ENCODE assay signal across 19 cellular contexts in the genomic region with DNA sequence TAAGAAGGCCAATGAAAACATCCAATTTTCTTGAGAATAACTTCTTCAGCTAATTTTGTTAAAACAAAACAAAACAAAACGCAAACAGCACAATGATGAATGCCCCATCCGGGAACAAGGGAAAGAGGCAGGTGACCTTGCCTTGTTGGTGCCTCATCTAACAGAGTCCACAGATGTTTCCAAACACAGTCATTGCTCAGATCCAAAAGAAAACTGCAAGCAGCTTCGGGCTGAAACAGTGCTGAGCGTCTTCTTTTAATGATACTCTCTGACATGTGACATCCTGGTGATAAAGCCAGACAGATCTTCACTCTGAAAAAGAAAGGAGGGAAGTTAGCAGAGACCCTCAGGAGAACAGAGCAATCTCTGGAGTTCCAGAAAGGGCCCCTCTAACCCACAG. TPM values are rescaled to one million over a fixed set of nuclear protein-coding genes. Genes with fewer than 3 reads are reported as not detected.
DNase-seq lines count a peak whose midpoint lies in the region; ATAC-seq, FAIRE-seq and TF ChIP-seq lines count a peak whose summit lies in the region.
"Had no signal": no experiment of that assay in that cellular context is flagged by ENCODE, and none has a peak within 500 bp of the region (broad histone marks: within the 10 kb centered on the region; RNA-seq: fewer than 3 reads in every experiment).

No MANE protein-coding gene starts in this region.

- intact Hi-C loops in left ventricle myocardium inferior (cut with micrococcal nuclease): no loop called here
- intact Hi-C loops in gastrocnemius medialis (cut with DNase I; ENCODE audit: low total_unique reads): loop anchor here (2.0 kb wide), 1 partner anchor 39 kb away; no protein-coding TSS in a partner anchor

- in situ Hi-C loops in SK-MEL-5 (cut with HindIII; ENCODE audit: low pct_unique_long_range_greater_than_20kb, low sequenced_read_pairs) (no loop called here), gastrocnemius medialis (cut with MboI; ENCODE audit: low sequenced_read_pairs in 4 of 4) (no loop called here)

- no peaks in the 10 kb centered on the region for H3K9me3 ChIP-seq in left ventricle myocardium inferior (replicated peaks)
- H3K9me3 ChIP-seq in right atrium auricular region: no peaks in the 10 kb centered on the region
- H3K9me3 ChIP-seq in endodermal cell (ENCODE audit: control insufficient read depth, low read length): no peaks in the 10 kb centered on the region
- no peaks in the 10 kb centered on the region for H3K9me3 ChIP-seq in gastrocnemius medialis
- H3K9me3 ChIP-seq: BE2C had no signal

- no peak for FAIRE-seq in urothelium cell line (lab: Jason Lieb, UNC)
- FAIRE-seq: D721Med, G401.6, GM12891 had no signal

- peaks cover 5% of the 10 kb centered on the region for H3K4me1 Mint-ChIP-seq in endodermal cell

- no peak for ATAC-seq in gastrocnemius medialis
- no peak for ATAC-seq in HG03378 (IDR thresholded peaks at IDR 0.05; ENCODE audit: unreplicated experiment)
- ATAC-seq: CD8-positive, alpha-beta T cell had no signal

- no peaks in the 10 kb centered on the region for H3K27me3 Mint-ChIP-seq in endodermal cell (ENCODE audit: insufficient read depth)

- H3K36me3 ChIP-seq in left ventricle myocardium inferior: peaks cover 31% of the 10 kb centered on the region
- peaks cover 56% of the 10 kb centered on the region for H3K36me3 ChIP-seq in right atrium auricular region
- peaks cover 21% of the 10 kb centered on the region for H3K36me3 ChIP-seq in endodermal cell (ENCODE audit: control insufficient read depth, insufficient read depth, low read length)
- peaks cover 5 to 32% of the 10 kb centered on the region in 2 donors for H3K36me3 ChIP-seq in gastrocnemius medialis

- TF ChIP-seq CTCF in left ventricle myocardium inferior (IDR thresholded peaks at IDR 0.05; ENCODE audit: borderline replicate concordance): no peak
- no peak for TF ChIP-seq CTCF in right atrium auricular region (IDR thresholded peaks at IDR 0.05)
- TF ChIP-seq CTCF in endodermal cell (conservative IDR thresholded peaks at IDR 0.05): no peak
- TF ChIP-seq CTCF in gastrocnemius medialis (IDR thresholded peaks at IDR 0.05 in 4 of 5, conservative IDR thresholded peaks at IDR 0.05 in 1 of 5): no peak

- TF ChIP-seq POLR2A in gastrocnemius medialis (IDR thresholded peaks at IDR 0.05): no peak

- no peaks in the 10 kb centered on the region for H3K9me3 Mint-ChIP-seq in endodermal cell
- H3K9me3 Mint-ChIP-seq: CD8-positive, alpha-beta T cell had no signal

- H3K27ac Mint-ChIP-seq in endodermal cell: peak overlapping the region; percentile 39
- H3K27ac Mint-ChIP-seq: CD8-positive, alpha-beta T cell had no signal

- H3K27ac ChIP-seq in left ventricle myocardium inferior (replicated peaks) (peak overlapping the region; percentile 69), right atrium auricular region (peak overlapping the region in 1 of 2 donors; percentile 59), endodermal cell (ENCODE audit: low read depth, low read length) (no peak overlapping the region), gastrocnemius medialis (peak overlapping the region; percentile 68 to 80 (median 76))
- H3K27ac ChIP-seq: C4-2B, GM23248 had no signal

- H3K36me3 Mint-ChIP-seq in endodermal cell (ENCODE audit: low read depth): peaks cover 32% of the 10 kb centered on the region

- H3K4me1 ChIP-seq in left ventricle myocardium inferior: peaks cover 34% of the 10 kb centered on the region
- peaks cover 0 to 18% of the 10 kb centered on the region in 2 donors for H3K4me1 ChIP-seq in right atrium auricular region
- H3K4me1 ChIP-seq in endodermal cell (ENCODE audit: control insufficient read depth, insufficient read depth, low read length): no peaks in the 10 kb centered on the region
- H3K4me1 ChIP-seq in gastrocnemius medialis: peaks cover 21 to 29% of the 10 kb centered on the region in 2 donors

- no peak overlapping the region for H3K4me3 Mint-ChIP-seq in endodermal cell
- H3K4me3 Mint-ChIP-seq: CD8-positive, alpha-beta T cell had no signal

- DNase-seq in left ventricle myocardium inferior (no peak), right atrium auricular region (ENCODE audit: low spot score) (no peak), SK-MEL-5 (ENCODE audit: low read depth, low spot score) (peak; percentile 50), endodermal cell (no peak), gastrocnemius medialis (no peak), DMS153 (lab: John Stamatoyannopoulos, UW) (no peak), urothelium cell line (ENCODE audit: low spot score) (no peak)
- DNase-seq: 8988T; BE2C; CD8-positive, alpha-beta T cell; COR-L47; EL; GM23248; H7 had no signal

- 87 to 95% methylated on average over 4 of the region's 4 CpGs for WGBS in endodermal cell (ENCODE audit: insufficient coverage in 1 of 2, insufficient read length in 1 of 2), 2 experiments

- H3K4me3 ChIP-seq in left ventricle myocardium inferior (no peak overlapping the region), right atrium auricular region (no peak overlapping the region), endodermal cell (ENCODE audit: low read length) (no peak overlapping the region), gastrocnemius medialis (no peak overlapping the region)
- H3K4me3 ChIP-seq: GM23248 had no signal

- no peak overlapping the region for H3K9ac ChIP-seq in endodermal cell (ENCODE audit: extremely low read depth, low read length, poor library complexity, severe bottlenecking)
- H3K9ac ChIP-seq: GM23248 had no signal

- H3K27me3 ChIP-seq in left ventricle myocardium inferior (ENCODE audit: low read depth): no peaks in the 10 kb centered on the region
- H3K27me3 ChIP-seq in right atrium auricular region: no peaks in the 10 kb centered on the region
- no peaks in the 10 kb centered on the region for H3K27me3 ChIP-seq in endodermal cell (ENCODE audit: control insufficient read depth, insufficient read depth, low read length, poor library complexity, severe bottlenecking)
- H3K27me3 ChIP-seq in gastrocnemius medialis: no peaks in the 10 kb centered on the region
- H3K27me3 ChIP-seq: BE2C had no signal

RNA-seq across cellular contexts. Expression of gene IRS2, which starts 30.4 kb away (rescaled TPM):
- total RNA-seq in left ventricle myocardium inferior (14.9 TPM), right atrium auricular region (10 to 100 TPM; 21.2 to 57.6 TPM), endodermal cell (10 to 100 TPM; 16.9 to 23.7 TPM), gastrocnemius medialis (10 to 100 TPM; 23.8 to 65.6 (median 28.7) TPM)
- total RNA-seq in SK-MEL-5 (2014; rRNA removed; shearing (Covaris generic)): 18.1 and 19.5 TPM in 2 replicates
- polyA plus RNA-seq in SK-MEL-5 (2015; cell fraction: cytosol; rRNA removed): 87.3 and 115 TPM in 2 replicates
- 41.5 and 41.7 TPM in 2 replicates for polyA plus RNA-seq in SK-MEL-5 (2015; cell fraction: nucleus; rRNA removed)
- 9.5 TPM for polyA plus RNA-seq in endodermal cell (2013, experiment 1 of 2)
- polyA plus RNA-seq in endodermal cell (2013, experiment 2 of 2): 9.9 TPM
